ENCODE assay signal across 11 cellular contexts in the genomic region with DNA sequence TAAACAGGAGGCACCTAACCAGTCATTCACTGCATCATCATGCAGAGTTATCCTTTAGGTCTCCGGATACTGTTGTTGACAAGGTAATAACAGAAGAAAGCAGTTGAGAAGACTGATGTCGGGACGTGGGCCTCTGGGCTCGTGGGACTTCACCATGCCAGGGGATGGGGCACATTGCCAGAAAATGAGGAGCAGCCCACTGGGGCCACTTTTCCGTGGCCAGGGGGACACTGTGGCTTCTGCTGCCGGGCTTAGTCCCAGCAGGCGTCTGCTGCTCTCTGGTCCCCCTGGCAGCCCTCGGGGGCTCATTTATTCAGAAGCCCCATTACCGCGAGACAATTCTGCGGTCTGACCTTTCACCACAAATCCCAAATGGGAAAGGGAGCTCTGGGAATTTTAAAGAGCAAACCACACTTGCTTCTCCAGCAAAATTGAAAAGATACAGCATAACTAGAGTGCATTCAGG.
DNase-seq lines count a peak whose midpoint lies in the region; ATAC-seq and TF ChIP-seq lines count a peak whose summit lies in the region.
"Had no signal": no experiment of that assay in that cellular context is flagged by ENCODE, and none has a peak within 500 bp of the region (broad histone marks: within the 10 kb centered on the region; RNA-seq: fewer than 3 reads in every experiment).

No MANE protein-coding gene starts in this region.

- H3K4me3 Mint-ChIP-seq in GM23338 = no peak overlapping the region
- H3K4me3 Mint-ChIP-seq: activated CD8-positive, alpha-beta T cell treated with anti-CD3 and anti-CD28 coated beads, Interleukin-2, amount 10 ng/mL, durations not matched to agents 7 days and 5 days; naive thymus-derived CD4-positive, alpha-beta T cell had no signal

- peak; percentile 17; the same call in 2 of the 3 replicates for ATAC-seq in GM23338
- no peak for ATAC-seq in PC-3
- ATAC-seq: activated CD8-positive, alpha-beta T cell treated with anti-CD3 and anti-CD28 coated beads, Interleukin-2, amount 10 ng/mL, durations not matched to agents 7 days and 5 days had no signal

- H3K36me3 ChIP-seq in GM23338 (ENCODE audit: insufficient read depth) (no peaks in the 10 kb centered on the region), PC-3 (ENCODE audit: low read depth, low read length) (no peaks in the 10 kb centered on the region), skeletal muscle tissue (ENCODE audit: control insufficient read depth in 3 of 3, insufficient read depth in 3 of 3, low read length in 3 of 3) (no peaks in the 10 kb centered on the region)

- POLR2A ChIA-PET in PC-3 (lab: Charles Lee; ENCODE audit: unreplicated experiment) (no interaction called here), RWPE1 (lab: Yijun Ruan, JAX; ENCODE audit: low non-redundant PET) (no interaction called here)

- DNase-seq in GM23338 (ENCODE audit: low spot score) (peak; percentile 17), PC-3 (no peak), ecto neural progenitor cell (ENCODE audit: low spot score) (peak; percentile 55), RWPE1 (ENCODE audit: low spot score) (no peak), lower leg skin (ENCODE audit: low spot score in 2 of 2) (no peak)
- no peak for DNase-seq in activated CD4-positive, CD25-positive, alpha-beta regulatory T cell (lab: John Stamatoyannopoulos, UW)
- DNase-seq: activated CD8-positive, alpha-beta T cell treated with anti-CD3 and anti-CD28 coated beads, Interleukin-2, amount 10 ng/mL, durations not matched to agents 7 days and 5 days; activated naive CD4-positive, alpha-beta T cell had no signal

- H3K4me2 ChIP-seq in GM23338 = no peak overlapping the region
- peak overlapping the region; percentile 30 for H3K4me2 ChIP-seq in PC-3 (ENCODE audit: low read length)
- H3K4me2 ChIP-seq: PC-9 had no signal

- no peaks in the 10 kb centered on the region for H3K9me2 ChIP-seq in GM23338 (ENCODE audit: insufficient read depth)
- no peaks in the 10 kb centered on the region for H3K9me2 ChIP-seq in PC-3 (replicated peaks; ENCODE audit: low read length)

- H3K4me3 ChIP-seq in GM23338 (no peak overlapping the region), PC-3 (ENCODE audit: low read length) (no peak overlapping the region), skeletal muscle tissue (ENCODE audit: low read length in 3 of 3) (peak overlapping the region in 2 of 3 donors; percentile 14 to 44), lower leg skin (ENCODE audit: low read depth, poor library complexity, severe bottlenecking) (no peak overlapping the region)
- H3K4me3 ChIP-seq: PC-9 had no signal

- 45 to 47% methylated on average over 11 of the region's 11 CpGs for WGBS in lower leg skin, 2 donors

- intact Hi-C loops in PC-3 (cut with micrococcal nuclease) (loop anchor here (1.0 kb wide), 1 partner anchor 85 kb away; no protein-coding TSS in a partner anchor), lower leg skin (cut with DNase I; ENCODE audit: low total_unique reads) (loop anchor here (1.0 to 10.0 kb wide), 2 partner anchors 85 to 167 kb away; no protein-coding TSS in a partner anchor)

- no peak overlapping the region for H3K9ac ChIP-seq in PC-3 (ENCODE audit: low read length)
- H3K9ac ChIP-seq in skeletal muscle tissue (ENCODE audit: low read depth in 1 of 3, low read length in 3 of 3) = no peak overlapping the region

- H3K9me3 Mint-ChIP-seq in GM23338 = no peaks in the 10 kb centered on the region
- H3K9me3 Mint-ChIP-seq: naive thymus-derived CD4-positive, alpha-beta T cell had no signal

- no peaks in the 10 kb centered on the region for H3K9me3 ChIP-seq in PC-3 (ENCODE audit: low read length)
- H3K9me3 ChIP-seq in skeletal muscle tissue (ENCODE audit: control insufficient read depth in 3 of 3, low read length in 3 of 3) = no peaks in the 10 kb centered on the region

- no peaks in the 10 kb centered on the region for H3K27me3 ChIP-seq in GM23338 (ENCODE audit: insufficient read depth)
- no peaks in the 10 kb centered on the region for H3K27me3 ChIP-seq in PC-3 (ENCODE audit: low read length)
- H3K27me3 ChIP-seq in skeletal muscle tissue (ENCODE audit: control insufficient read depth in 3 of 3, insufficient read depth in 3 of 3, low read length in 3 of 3) = peaks cover 2 to 17% (median 5%) of the 10 kb centered on the region in 3 donors

- TF ChIP-seq POLR2A in lower leg skin (IDR thresholded peaks at IDR 0.05) = no peak

- peaks cover 2% of the 10 kb centered on the region for H3K27me3 Mint-ChIP-seq in GM23338 (ENCODE audit: insufficient read depth, low read depth, poor library complexity)
- H3K27me3 Mint-ChIP-seq: naive thymus-derived CD4-positive, alpha-beta T cell had no signal

- BruUV-seq in PC-3 (replicated peaks; lab: Mats Ljungman, UMichigan) = no TSS peak

- H3K36me3 Mint-ChIP-seq in GM23338 (ENCODE audit: low read depth) = no peaks in the 10 kb centered on the region
- H3K36me3 Mint-ChIP-seq: naive thymus-derived CD4-positive, alpha-beta T cell had no signal

- 0 out of 2 replicates have a peak overlapping the region, but pooled peaks have one; percentile 14 for H3K27ac Mint-ChIP-seq in GM23338
- H3K27ac Mint-ChIP-seq: activated CD8-positive, alpha-beta T cell treated with anti-CD3 and anti-CD28 coated beads, Interleukin-2, amount 10 ng/mL, durations not matched to agents 7 days and 5 days; naive thymus-derived CD4-positive, alpha-beta T cell had no signal

- H3K27ac ChIP-seq in GM23338 (ENCODE audit: low read depth) = no peak overlapping the region
- H3K27ac ChIP-seq in PC-3 (ENCODE audit: low read length) = no peak overlapping the region
- no peak overlapping the region for H3K27ac ChIP-seq in skeletal muscle tissue (ENCODE audit: low read depth, low read length)
- H3K27ac ChIP-seq in RWPE1 = no peak overlapping the region
- H3K27ac ChIP-seq: PC-9 had no signal

- H3F3A ChIP-seq in GM23338 (replicated peaks; ENCODE audit: low read depth) (no peaks in the 10 kb centered on the region), PC-3 (ENCODE audit: low read length, unreplicated experiment) (peaks cover 8% of the 10 kb centered on the region)

- H2AFZ ChIP-seq in GM23338 (peak overlapping the region; percentile 34), PC-3 (ENCODE audit: low read length) (peak overlapping the region; percentile 40)
- H2AFZ ChIP-seq: PC-9 had no signal

- H3K4me1 Mint-ChIP-seq in GM23338 = no peaks in the 10 kb centered on the region; the same call in 2 of the 3 replicates

- H4K20me1 ChIP-seq in GM23338 (replicated peaks; ENCODE audit: insufficient read depth) (no peaks in the 10 kb centered on the region), PC-3 (ENCODE audit: low read length) (no peaks in the 10 kb centered on the region)

- H3K79me2 ChIP-seq in GM23338 (replicated peaks; ENCODE audit: insufficient read depth) (no peaks in the 10 kb centered on the region), PC-3 (ENCODE audit: low read length) (no peaks in the 10 kb centered on the region)

- H3K4me1 ChIP-seq in GM23338 (ENCODE audit: insufficient read depth) (no peaks in the 10 kb centered on the region), PC-3 (ENCODE audit: insufficient read depth, low read length) (peaks cover 48% of the 10 kb centered on the region), skeletal muscle tissue (ENCODE audit: control insufficient read depth in 3 of 3, insufficient read depth in 3 of 3, low read length in 3 of 3) (peaks cover 0 to 5% (median 4%) of the 10 kb centered on the region in 3 donors)

- CTCF ChIA-PET in PC-3 (lab: Charles Lee) = interaction anchor here (0.6 to 3.9 kb wide), 2 partner anchors 84 to 325 kb away, joined by 3 to 29 read pairs; no protein-coding TSS in a partner anchor
- CTCF ChIA-PET in RWPE1 (lab: Yijun Ruan, JAX) = interaction anchor here (0.6 to 1.4 kb wide), 7 partner anchors 9 to 268 kb away, joined by 3 to 5 read pairs (median 4); no protein-coding TSS in a partner anchor

- TF ChIP-seq CTCF in GM23338 (conservative IDR thresholded peaks at IDR 0.05; ENCODE audit: low read depth in 2 of 2) (no peak), PC-3 (conservative IDR thresholded peaks at IDR 0.05; ENCODE audit: low read depth, low read length) (0 out of 2 replicates have a peak, but pooled peaks have one; percentile 17), RWPE1 (conservative IDR thresholded peaks at IDR 0.05; ENCODE audit: low read depth) (no peak), lower leg skin (IDR thresholded peaks at IDR 0.05) (no peak)

TF ChIP-seq in GM23338, 12 proteins besides CTCF, POLR2A, EP300 and RAD21 (continues in another document):
- TF ChIP-seq, protein P1, sequence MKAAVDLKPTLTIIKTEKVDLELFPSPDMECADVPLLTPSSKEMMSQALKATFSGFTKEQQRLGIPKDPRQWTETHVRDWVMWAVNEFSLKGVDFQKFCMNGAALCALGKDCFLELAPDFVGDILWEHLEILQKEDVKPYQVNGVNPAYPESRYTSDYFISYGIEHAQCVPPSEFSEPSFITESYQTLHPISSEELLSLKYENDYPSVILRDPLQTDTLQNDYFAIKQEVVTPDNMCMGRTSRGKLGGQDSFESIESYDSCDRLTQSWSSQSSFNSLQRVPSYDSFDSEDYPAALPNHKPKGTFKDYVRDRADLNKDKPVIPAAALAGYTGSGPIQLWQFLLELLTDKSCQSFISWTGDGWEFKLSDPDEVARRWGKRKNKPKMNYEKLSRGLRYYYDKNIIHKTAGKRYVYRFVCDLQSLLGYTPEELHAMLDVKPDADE (IDR thresholded peaks at IDR 0.05) = no peak
- no peak for TF ChIP-seq ZNF331 (CRISPR knock-in tag; IDR thresholded peaks at IDR 0.05; ENCODE audit: low read depth)
- TF ChIP-seq NANOG (IDR thresholded peaks at IDR 0.05; ENCODE audit: borderline replicate concordance) = no peak
- TF ChIP-seq JUNB (IDR thresholded peaks at IDR 0.05; ENCODE audit: unreplicated experiment) = no peak

Comparison
In these comparisons a context has a peak if more than half of its experiments do, and no peak if none do; other contexts are left out.
1. DNase-seq: peak in GM23338 (single experiment) and ecto neural progenitor cell (single experiment); none in PC-3 (single experiment), activated CD4-positive, CD25-positive, alpha-beta regulatory T cell (0 of 4), RWPE1 (single experiment) and lower leg skin (0 of 2).
2. H3K4me3 ChIP-seq: peak in skeletal muscle tissue (2 of 3); none in GM23338 (single experiment), PC-3 (single experiment) and lower leg skin (single experiment).